Comparison of ENCODE assay signal across 11 cellular contexts in the genomic region with DNA sequence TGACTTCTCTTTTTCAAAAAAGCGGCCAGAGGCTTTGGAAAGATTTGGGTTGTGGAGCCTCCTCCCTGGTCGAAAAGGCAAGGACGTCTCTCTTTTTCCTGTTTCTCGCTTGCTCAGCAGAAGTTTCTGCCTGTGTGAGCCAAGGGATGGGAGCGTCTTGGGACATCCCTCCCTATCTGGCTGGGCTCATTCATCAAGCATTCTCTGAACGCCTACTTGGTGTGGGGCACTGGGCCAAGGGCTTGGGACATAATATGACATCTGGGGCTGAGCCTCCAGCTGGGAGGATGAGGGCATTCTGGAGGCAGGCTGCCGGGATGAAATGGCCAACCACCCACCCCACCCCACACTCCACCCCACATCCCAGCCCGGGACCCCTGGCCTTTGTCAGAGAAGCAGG.
DNase-seq lines count a peak whose midpoint lies in the region; ATAC-seq, FAIRE-seq and TF ChIP-seq lines count a peak whose summit lies in the region.
"Had no signal": no experiment of that assay in that cellular context is flagged by ENCODE, and none has a peak within 500 bp of the region (broad histone marks: within the 10 kb centered on the region; RNA-seq: fewer than 3 reads in every experiment).

No MANE protein-coding gene starts in this region.

- no peak overlapping the region for H4K8ac ChIP-seq in neuronal stem cell (ENCODE audit: low read depth, low read length)

- H3K27me3 ChIP-seq in liver (ENCODE audit: control insufficient read depth in 4 of 4, insufficient read depth in 4 of 4, low read length in 3 of 4) (no peaks in the 10 kb centered on the region), HepG2 (ENCODE audit: control insufficient read depth in 1 of 2, insufficient read depth in 2 of 2, low read length in 2 of 2) (no peaks in the 10 kb centered on the region; a peak in 2 of 5 replicates), neuronal stem cell (ENCODE audit: control insufficient read depth in 3 of 3, insufficient read depth in 3 of 3, low read depth in 1 of 3, low read length in 3 of 3) (no peaks in the 10 kb centered on the region), aorta (ENCODE audit: control insufficient read depth in 1 of 2, insufficient read depth in 2 of 2, low read length in 1 of 2) (no peaks in the 10 kb centered on the region)

- H3K23ac ChIP-seq in neuronal stem cell (ENCODE audit: low read depth, low read length, poor library complexity) = no peak overlapping the region

- H3K4me1 ChIP-seq in liver (ENCODE audit: control insufficient read depth in 4 of 4, insufficient read depth in 4 of 4, low read length in 3 of 4) (peaks cover 22 to 35% (median 28%) of the 10 kb centered on the region in 4 donors), HepG2 (ENCODE audit: insufficient read depth, low read length) (peaks cover 24% of the 10 kb centered on the region), neuronal stem cell (ENCODE audit: control insufficient read depth in 2 of 2, insufficient read depth in 1 of 2, low read depth in 1 of 2, low read length in 2 of 2) (peaks cover 0 to 6% of the 10 kb centered on the region in 2 donors), aorta (ENCODE audit: control insufficient read depth in 1 of 2, insufficient read depth in 2 of 2, low read length in 2 of 2) (no peaks in the 10 kb centered on the region)

- no peak overlapping the region for H2BK12ac ChIP-seq in neuronal stem cell (ENCODE audit: low read length)

- H2BK5ac ChIP-seq in neuronal stem cell (ENCODE audit: low read length) = no peak overlapping the region

- no peak for TF ChIP-seq POLR2A in HepG2 (IDR thresholded peaks at IDR 0.05; ENCODE audit: insufficient read depth in 1 of 2, low read depth in 2 of 2, low read length in 2 of 2)

- no peak overlapping the region for H3K9ac ChIP-seq in liver (ENCODE audit: low read depth in 1 of 2, low read length in 2 of 2)
- no peak overlapping the region for H3K9ac ChIP-seq in HepG2 (ENCODE audit: insufficient read depth, low read depth, low read length)
- no peak overlapping the region for H3K9ac ChIP-seq in neuronal stem cell (ENCODE audit: low read depth, low read length, poor library complexity)

- no peak for FAIRE-seq in HepG2 (lab: Jason Lieb, UNC)

- H3K4me1 Mint-ChIP-seq in endothelial cell (ENCODE audit: unreplicated experiment) = no peaks in the 10 kb centered on the region
- H3K4me1 Mint-ChIP-seq: CD4-positive, CD25-positive, alpha-beta regulatory T cell; immature natural killer cell had no signal

- no peaks in the 10 kb centered on the region for H3K79me2 ChIP-seq in HepG2 (ENCODE audit: insufficient read depth, low read length)

- H3K18ac ChIP-seq in neuronal stem cell (ENCODE audit: low read length) = no peak overlapping the region

- peak overlapping the region; percentile 70 to 84 for H3K27ac ChIP-seq in liver (ENCODE audit: low read depth in 1 of 2, low read length in 2 of 2)
- no peak overlapping the region for H3K27ac ChIP-seq in HepG2 (ENCODE audit: extremely low read length, insufficient read depth, low read length)
- no peak overlapping the region for H3K27ac ChIP-seq in neuronal stem cell (replicated peaks; ENCODE audit: low read length)
- H3K27ac ChIP-seq in aorta (ENCODE audit: low read depth in 1 of 2, low read length in 2 of 2) = no peak overlapping the region

- H3K79me1 ChIP-seq in neuronal stem cell (ENCODE audit: low read depth, low read length) = no peaks in the 10 kb centered on the region

- H3K4me3 ChIP-seq in liver (ENCODE audit: low read depth in 1 of 3, low read length in 3 of 3) (no peak overlapping the region), HepG2 (replicated peaks in 1 of 3; ENCODE audit: insufficient read depth in 1 of 3, low read depth in 2 of 3, low read length in 3 of 3) (no peak overlapping the region), fibroblast of the aortic adventitia (ENCODE audit: low read depth, low read length) (no peak overlapping the region), neuronal stem cell (ENCODE audit: low read length in 2 of 2) (no peak overlapping the region), aorta (ENCODE audit: low read length in 2 of 2) (no peak overlapping the region)

- H4K20me1 ChIP-seq in HepG2 (ENCODE audit: insufficient read depth, low read length) = no peaks in the 10 kb centered on the region

- no peaks in the 10 kb centered on the region for H3K36me3 Mint-ChIP-seq in endothelial cell (ENCODE audit: low read depth, unreplicated experiment)
- H3K36me3 Mint-ChIP-seq: activated naive CD4-positive, alpha-beta T cell treated with anti-CD3 and anti-CD28 coated beads, Interleukin-2, amount 50 U/mL, for 72 hours; CD4-positive, CD25-positive, alpha-beta regulatory T cell; immature natural killer cell had no signal

- H3K14ac ChIP-seq in neuronal stem cell (ENCODE audit: low read length) = no peak overlapping the region

- peak overlapping the region; percentile 16 for H2BK15ac ChIP-seq in neuronal stem cell (ENCODE audit: low read length)

- no peak for ATAC-seq in HepG2
- peak; percentile 40 for ATAC-seq in aorta (ENCODE audit: low FRiP score)
- ATAC-seq: activated naive CD4-positive, alpha-beta T cell treated with anti-CD3 and anti-CD28 coated beads, Interleukin-2, amount 50 U/mL, for 72 hours had no signal

- H3K4me2 ChIP-seq in HepG2 (ENCODE audit: low read depth, low read length) (no peak overlapping the region), neuronal stem cell (ENCODE audit: insufficient read depth, low read length, poor library complexity, severe bottlenecking) (no peak overlapping the region)

- no peak overlapping the region for H3K4ac ChIP-seq in neuronal stem cell (ENCODE audit: low read length)

- in situ Hi-C loops in HepG2 (cut with HindIII; ENCODE audit: extremely low pct_ligation_motif_present, low pct_unique_long_range_greater_than_20kb) = no loop called here

- peaks cover 8% of the 10 kb centered on the region for H3K27me3 Mint-ChIP-seq in endothelial cell (ENCODE audit: unreplicated experiment)

- TF ChIP-seq CTCF in liver (IDR thresholded peaks at IDR 0.05; ENCODE audit: low read depth, low read length, missing input control) (no peak), HepG2 (CRISPR knock-in tag; IDR thresholded peaks at IDR 0.05) (no peak), fibroblast of the aortic adventitia (IDR thresholded peaks at IDR 0.05; ENCODE audit: insufficient read depth, low read length) (no peak), endothelial cell (IDR thresholded peaks at IDR 0.05; ENCODE audit: unreplicated experiment) (no peak)

- no peak overlapping the region for H3K4me3 Mint-ChIP-seq in endothelial cell (ENCODE audit: unreplicated experiment)
- H3K4me3 Mint-ChIP-seq: CD4-positive, CD25-positive, alpha-beta regulatory T cell; immature natural killer cell had no signal

- TF ChIP-seq RAD21 in liver (IDR thresholded peaks at IDR 0.05) (peak in 1 of 2 donors; percentile 8), HepG2 (CRISPR knock-in tag; IDR thresholded peaks at IDR 0.05) (no peak)

- H3K36me3 ChIP-seq in liver (ENCODE audit: control insufficient read depth in 4 of 4, insufficient read depth in 3 of 4, low read depth in 1 of 4, low read length in 3 of 4) = no peaks in the 10 kb centered on the region
- H3K36me3 ChIP-seq in HepG2 (replicated peaks in 1 of 2; ENCODE audit: control insufficient read depth in 1 of 2, insufficient read depth in 2 of 2, low read length in 2 of 2) = no peaks in the 10 kb centered on the region
- no peaks in the 10 kb centered on the region for H3K36me3 ChIP-seq in neuronal stem cell (replicated peaks in 1 of 2; ENCODE audit: control insufficient read depth in 2 of 2, insufficient read depth in 2 of 2, low read length in 2 of 2)
- H3K36me3 ChIP-seq in aorta (ENCODE audit: control insufficient read depth in 1 of 2, insufficient read depth in 2 of 2, low read length in 1 of 2) = no peaks in the 10 kb centered on the region

- POLR2A ChIA-PET in HepG2 (lab: Yijun Ruan, JAX) = interaction anchor here (0.6 kb wide), 1 partner anchor 280 kb away, joined by 4 read pairs; a partner anchor contains a TSS

- H2AFZ ChIP-seq in HepG2 (ENCODE audit: low read length) (no peak overlapping the region), neuronal stem cell (ENCODE audit: low read length) (no peak overlapping the region)

- 34% methylated on average over 8 of the region's 8 CpGs for WGBS in liver
- WGBS in HepG2 (ENCODE audit: low lambda C conversion rate) = 49% methylated on average over 6 of the region's 8 CpGs
- WGBS in neuronal stem cell (ENCODE audit: extremely low coverage in 2 of 2, insufficient read length in 2 of 2, insufficient replicate concordance in 1 of 2), 2 donors = no CpG with 5 or more reads among the region's 8 CpGs
- 34 to 37% methylated on average over 8 of the region's 8 CpGs for WGBS in aorta, 2 donors

- intact Hi-C loops in HepG2 (cut with micrococcal nuclease; ENCODE audit: unreplicated experiment) = no loop called here
- intact Hi-C loops in aorta (cut with DNase I) = no loop called here

- BruUV-seq in HepG2 (replicated peaks; lab: Mats Ljungman, UMichigan) = no TSS peak

- H2BK120ac ChIP-seq in neuronal stem cell (ENCODE audit: low read depth, low read length) = no peak overlapping the region

- no peak overlapping the region for H2AK5ac ChIP-seq in neuronal stem cell (ENCODE audit: low read depth, low read length)

- TF ChIP-seq EP300 in HepG2 (IDR thresholded peaks at IDR 0.05; ENCODE audit: low read depth in 2 of 2, low read length in 2 of 2) (no peak), HepG2 (CRISPR knock-in tag; IDR thresholded peaks at IDR 0.05; ENCODE audit: borderline replicate concordance) (no peak)

- H3K9me3 ChIP-seq in liver (ENCODE audit: control insufficient read depth in 4 of 4, low read length in 3 of 4) (no peaks in the 10 kb centered on the region), HepG2 (ENCODE audit: low read length) (no peaks in the 10 kb centered on the region), neuronal stem cell (replicated peaks in 1 of 2; ENCODE audit: control insufficient read depth in 2 of 2, insufficient read depth in 1 of 2, low read depth in 1 of 2, low read length in 2 of 2) (no peaks in the 10 kb centered on the region), aorta (ENCODE audit: control insufficient read depth, low read length) (no peaks in the 10 kb centered on the region)

- DNase-seq in HepG2 (ENCODE audit: low spot score) (no peak), fibroblast of the aortic adventitia (ENCODE audit: low read depth) (peak; percentile 60), neuronal stem cell (ENCODE audit: low spot score) (no peak), aorta (peak; percentile 85 to 87), HPDE6-E6E7 (ENCODE audit: extremely low spot score) (no peak), MV-4-11 (lab: John Stamatoyannopoulos, UW) (no peak), endothelial cell (ENCODE audit: low spot score) (no peak)
- DNase-seq: CD4-positive, CD25-positive, alpha-beta regulatory T cell; immature natural killer cell had no signal

- CTCF ChIA-PET in HepG2 (lab: Yijun Ruan, JAX; ENCODE audit: low intra/inter-chr PET ratio, low total read pairs) = no interaction called here

- H3K9me3 Mint-ChIP-seq in endothelial cell (ENCODE audit: unreplicated experiment) = no peaks in the 10 kb centered on the region
- H3K9me3 Mint-ChIP-seq: activated naive CD4-positive, alpha-beta T cell treated with anti-CD3 and anti-CD28 coated beads, Interleukin-2, amount 50 U/mL, for 72 hours; CD4-positive, CD25-positive, alpha-beta regulatory T cell; immature natural killer cell had no signal

- H3K27ac Mint-ChIP-seq in endothelial cell (ENCODE audit: unreplicated experiment) = no peak overlapping the region
- H3K27ac Mint-ChIP-seq: activated naive CD4-positive, alpha-beta T cell treated with anti-CD3 and anti-CD28 coated beads, Interleukin-2, amount 50 U/mL, for 72 hours; CD4-positive, CD25-positive, alpha-beta regulatory T cell; immature natural killer cell had no signal

- no peak overlapping the region for H4K91ac ChIP-seq in neuronal stem cell (ENCODE audit: low read depth, low read length, poor library complexity)

Comparison
In these comparisons a context has a peak if more than half of its experiments do, and no peak if none do; other contexts are left out.
1. H3K27ac ChIP-seq: peak in liver (2 of 2); none in HepG2 (single experiment), neuronal stem cell (single experiment) and aorta (0 of 2).
2. DNase-seq: peak in fibroblast of the aortic adventitia (single experiment) and aorta (2 of 2); none in HepG2 (single experiment), neuronal stem cell (single experiment), HPDE6-E6E7 (single experiment), MV-4-11 (single experiment) and endothelial cell (single experiment).